ENCODE assay signal across 9 cellular contexts in the genomic region with DNA sequence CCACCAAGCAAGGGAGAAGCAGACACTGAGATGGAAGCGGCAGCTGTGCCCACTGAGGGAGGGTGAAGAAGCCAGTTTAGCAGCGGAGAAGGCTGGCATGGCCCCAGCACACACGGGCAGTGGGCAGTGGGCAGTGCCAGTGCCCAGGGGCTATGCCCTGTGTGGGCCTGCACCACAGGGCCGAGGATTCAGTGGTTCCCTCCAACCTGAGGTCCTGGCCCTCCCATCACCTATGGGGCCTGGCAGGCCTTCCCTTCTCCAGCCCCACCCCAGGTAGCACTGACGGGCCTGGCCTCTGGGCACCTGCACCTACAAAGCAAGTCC.
A peak's percentile ranks its signal among the peaks of the same experiment; 100 is the strongest.
DNase-seq lines count a peak whose midpoint lies in the region; ATAC-seq and TF ChIP-seq lines count a peak whose summit lies in the region.
"Had no signal": no experiment of that assay in that cellular context is flagged by ENCODE, and none has a peak within 500 bp of the region (broad histone marks: within the 10 kb centered on the region; RNA-seq: fewer than 3 reads in every experiment).

No MANE protein-coding gene starts in this region.

- H3K36me3 Mint-ChIP-seq in CD8-positive, alpha-beta memory T cell = peaks cover 0 to 4% (median 0%) of the 10 kb centered on the region in 3 donors
- peaks cover 3% of the 10 kb centered on the region for H3K36me3 Mint-ChIP-seq in activated naive CD8-positive, alpha-beta T cell treated with anti-CD3 and anti-CD28 coated beads, Interleukin-2, amount 50 U/mL, for 24 hours (ENCODE audit: low read depth)
- H3K36me3 Mint-ChIP-seq in neural crest cell (ENCODE audit: low read depth) = no peaks in the 10 kb centered on the region

- H3K4me1 ChIP-seq in CD8-positive, alpha-beta memory T cell (ENCODE audit: insufficient read depth, low read length) = peaks cover 25% of the 10 kb centered on the region
- H3K4me1 ChIP-seq in body of pancreas = peaks cover 37% of the 10 kb centered on the region

- ATAC-seq in HG03139 (IDR thresholded peaks at IDR 0.05; ENCODE audit: unreplicated experiment) (peak; percentile 2), body of pancreas (no peak), HG03108 (IDR thresholded peaks at IDR 0.05; ENCODE audit: unreplicated experiment) (no peak)
- no peak for ATAC-seq in activated naive CD8-positive, alpha-beta T cell treated with anti-CD3 and anti-CD28 coated beads, Interleukin-2, amount 50 U/mL, for 24 hours

- CTCF ChIA-PET in CD8-positive, alpha-beta memory T cell (lab: Charles Lee) = interaction anchor here (0.7 to 3.6 kb wide), 9 partner anchors 8 to 97 kb away, joined by 3 to 29 read pairs (median 3); a partner anchor contains a TSS
- CTCF ChIA-PET in GM10248 (lab: Yijun Ruan, JAX) = interaction anchor here (0.7 to 4.4 kb wide), 19 partner anchors 9 to 184 kb away, joined by 3 to 26 read pairs (median 5); no protein-coding TSS in a partner anchor

- peak overlapping the region; percentile 69 to 95 (median 88) for H3K27ac Mint-ChIP-seq in CD8-positive, alpha-beta memory T cell
- H3K27ac Mint-ChIP-seq in activated naive CD8-positive, alpha-beta T cell treated with anti-CD3 and anti-CD28 coated beads, Interleukin-2, amount 50 U/mL, for 24 hours = peak overlapping the region; percentile 78
- peak overlapping the region; percentile 35 for H3K27ac Mint-ChIP-seq in neural crest cell (ENCODE audit: unreplicated experiment)

- no peak for TF ChIP-seq POLR2A in body of pancreas (IDR thresholded peaks at IDR 0.05)

- H3K36me3 ChIP-seq in CD8-positive, alpha-beta memory T cell (ENCODE audit: insufficient read depth, low read length) = no peaks in the 10 kb centered on the region
- H3K36me3 ChIP-seq in body of pancreas (replicated peaks in 1 of 2; ENCODE audit: insufficient read depth in 1 of 2, low read depth in 2 of 2) = no peaks in the 10 kb centered on the region

- POLR2A ChIA-PET in CD8-positive, alpha-beta memory T cell (lab: Charles Lee) = interaction anchor here (1.6 kb wide), 1 partner anchor 78 kb away, joined by 4 read pairs; no protein-coding TSS in a partner anchor
- POLR2A ChIA-PET in GM10248 (lab: Yijun Ruan, JAX) = interaction anchor here (0.7 kb wide), 1 partner anchor 84 kb away, joined by 3 read pairs; no protein-coding TSS in a partner anchor

- no peak for TF ChIP-seq CTCF in neural crest cell (conservative IDR thresholded peaks at IDR 0.05)
- no peak for TF ChIP-seq CTCF in body of pancreas (IDR thresholded peaks at IDR 0.05)
- TF ChIP-seq CTCF in GM10248 (IDR thresholded peaks at IDR 0.05; ENCODE audit: control extremely low read depth, extremely low read depth, low read depth, missing control alignments) = no peak

- no peaks in the 10 kb centered on the region for H3K9me3 ChIP-seq in CD8-positive, alpha-beta memory T cell (ENCODE audit: low read length)
- no peaks in the 10 kb centered on the region for H3K9me3 ChIP-seq in body of pancreas

- no peaks in the 10 kb centered on the region for H3K27me3 Mint-ChIP-seq in CD8-positive, alpha-beta memory T cell
- no peaks in the 10 kb centered on the region for H3K27me3 Mint-ChIP-seq in activated naive CD8-positive, alpha-beta T cell treated with anti-CD3 and anti-CD28 coated beads, Interleukin-2, amount 50 U/mL, for 24 hours
- peaks cover 25% of the 10 kb centered on the region for H3K27me3 Mint-ChIP-seq in neural crest cell (ENCODE audit: low read depth)

- intact Hi-C loops in body of pancreas (cut with DNase I) = no loop called here

- H3K9me3 Mint-ChIP-seq in CD8-positive, alpha-beta memory T cell = no peaks in the 10 kb centered on the region
- no peaks in the 10 kb centered on the region for H3K9me3 Mint-ChIP-seq in activated naive CD8-positive, alpha-beta T cell treated with anti-CD3 and anti-CD28 coated beads, Interleukin-2, amount 50 U/mL, for 24 hours
- H3K9me3 Mint-ChIP-seq in neural crest cell = no peaks in the 10 kb centered on the region

- peak overlapping the region in 4 of 7 donors; percentile 65 to 74 (median 69) for H3K4me3 Mint-ChIP-seq in CD8-positive, alpha-beta memory T cell
- H3K4me3 Mint-ChIP-seq in activated naive CD8-positive, alpha-beta T cell treated with anti-CD3 and anti-CD28 coated beads, Interleukin-2, amount 50 U/mL, for 24 hours = no peak overlapping the region
- peak overlapping the region; percentile 56 for H3K4me3 Mint-ChIP-seq in neural crest cell

- no peak for DNase-seq in CD8-positive, alpha-beta memory T cell
- DNase-seq in activated naive CD8-positive, alpha-beta T cell treated with anti-CD3 and anti-CD28 coated beads, Interleukin-2, amount 50 U/mL, for 24 hours = no peak
- DNase-seq in neural crest cell (ENCODE audit: low read depth, low spot score) (no peak), dermis blood vessel endothelial cell (no peak), body of pancreas (no peak), GM10248 (ENCODE audit: extremely low spot score) (no peak)
- DNase-seq: cortex of kidney had no signal

- H3K4me1 Mint-ChIP-seq in CD8-positive, alpha-beta memory T cell = peaks cover 40 to 58% (median 43%) of the 10 kb centered on the region in 3 donors
- H3K4me1 Mint-ChIP-seq in activated naive CD8-positive, alpha-beta T cell treated with anti-CD3 and anti-CD28 coated beads, Interleukin-2, amount 50 U/mL, for 24 hours = peaks cover 51% of the 10 kb centered on the region
- peaks cover 82% of the 10 kb centered on the region for H3K4me1 Mint-ChIP-seq in neural crest cell

- no peak overlapping the region for H3K27ac ChIP-seq in CD8-positive, alpha-beta memory T cell (ENCODE audit: low read depth, low read length)
- no peak overlapping the region for H3K27ac ChIP-seq in body of pancreas

- no peaks in the 10 kb centered on the region for H3K27me3 ChIP-seq in CD8-positive, alpha-beta memory T cell (ENCODE audit: insufficient read depth, low read length, poor library complexity, severe bottlenecking)
- no peaks in the 10 kb centered on the region for H3K27me3 ChIP-seq in body of pancreas

- WGBS in body of pancreas, 2 donors = 87 to 92% methylated on average over 2 to 5 of the region's 5 CpGs

- H3K4me3 ChIP-seq in CD8-positive, alpha-beta memory T cell (ENCODE audit: low read length) = no peak overlapping the region
- no peak overlapping the region for H3K4me3 ChIP-seq in body of pancreas

Comparison
In these comparisons a context has a peak if more than half of its experiments do, and no peak if none do; other contexts are left out.
1. H3K27ac Mint-ChIP-seq: peak in every context shown above with its lines; median percentile 88 in CD8-positive, alpha-beta memory T cell; 78 in activated naive CD8-positive, alpha-beta T cell treated with anti-CD3 and anti-CD28 coated beads, Interleukin-2, amount 50 U/mL, for 24 hours; 35 in neural crest cell.